In the genomic region with DNA sequence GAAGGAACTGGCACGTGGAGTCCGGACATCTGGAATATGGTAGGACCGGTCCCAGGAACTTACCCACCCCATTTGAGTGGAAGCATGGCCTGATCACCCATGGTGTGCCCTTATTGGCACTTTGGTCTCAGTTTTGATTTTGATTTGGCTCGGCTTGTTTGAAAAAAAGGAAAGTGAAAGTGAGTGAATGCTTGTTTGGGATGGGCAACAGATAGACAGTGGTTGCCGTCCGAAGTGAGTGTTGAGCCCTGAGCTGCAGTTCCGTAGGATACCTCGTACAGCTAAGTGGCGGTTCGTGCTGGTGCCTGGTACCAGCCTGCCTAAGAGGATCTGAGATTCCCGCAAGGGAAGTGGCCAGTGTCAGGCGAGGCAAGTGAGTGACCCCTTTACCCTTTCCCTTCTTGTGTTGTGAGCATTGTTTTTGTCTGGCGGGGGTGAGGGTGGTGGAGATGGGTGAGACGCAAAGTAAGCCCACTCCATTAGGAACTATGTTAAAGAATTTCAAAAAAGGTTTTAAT, we compare ENCODE assay signal across 27 cellular contexts.
"Had no signal": no experiment of that assay in that cellular context is flagged by ENCODE, and none has a peak within 500 bp of the region (broad histone marks: within the 10 kb centered on the region; RNA-seq: fewer than 3 reads in every experiment).

No MANE protein-coding gene starts in this region.

- H3K4me1 Mint-ChIP-seq: activated B cell treated with CpG ODN at 0.5 μM for 24 hours; activated CD4-positive, alpha-beta T cell treated with anti-CD3 and anti-CD28 coated beads, Interleukin-2, amount 10 ng/mL, durations not matched to agents 24 days and 14 days; T-helper 17 cell had no signal

- H3K4me3 ChIP-seq: ascending aorta, body of pancreas, PC-9 had no signal

- H3K27me3 Mint-ChIP-seq: activated B cell treated with CpG ODN at 0.5 μM for 24 hours; activated CD4-positive, alpha-beta T cell treated with anti-CD3 and anti-CD28 coated beads, Interleukin-2, amount 10 ng/mL, durations not matched to agents 24 days and 14 days; activated naive CD8-positive, alpha-beta T cell treated with anti-CD3 and anti-CD28 coated beads, Interleukin-2, amount 50 U/mL, for 24 hours; central memory CD8-positive, alpha-beta T cell; T-helper 17 cell had no signal

- H3K27ac Mint-ChIP-seq: activated B cell treated with CpG ODN at 0.5 μM for 24 hours; activated CD4-positive, alpha-beta T cell treated with anti-CD3 and anti-CD28 coated beads, Interleukin-2, amount 10 ng/mL, durations not matched to agents 24 days and 14 days; activated naive CD4-positive, alpha-beta T cell treated with anti-CD3 and anti-CD28 coated beads, Interleukin-2, amount 50 U/mL, for 72 hours; activated naive CD8-positive, alpha-beta T cell treated with anti-CD3 and anti-CD28 coated beads, Interleukin-2, amount 50 U/mL, for 24 hours; T-helper 17 cell had no signal

- H3K27ac ChIP-seq: ascending aorta, PC-9 had no signal

- H3K27me3 ChIP-seq: ascending aorta, body of pancreas had no signal

- H3K9me3 ChIP-seq: ascending aorta had no signal

- H3K36me3 ChIP-seq: ascending aorta had no signal

- FAIRE-seq: bronchial epithelial cell had no signal

- ATAC-seq: activated naive CD4-positive, alpha-beta T cell treated with anti-CD3 and anti-CD28 coated beads, Interleukin-2, amount 50 U/mL, for 72 hours; activated naive CD8-positive, alpha-beta T cell treated with anti-CD3 and anti-CD28 coated beads, Interleukin-2, amount 50 U/mL, for 24 hours; activated T-cell treated with anti-CD3 and anti-CD28 coated beads, Interleukin-2, amount 50 U/mL, for 4 hours; body of pancreas; T-helper 17 cell had no signal

- H3K4me1 ChIP-seq: ascending aorta had no signal

- DNase-seq: activated B cell treated with CpG ODN at 0.5 μM for 24 hours; activated CD4-positive, alpha-beta T cell treated with anti-CD3 and anti-CD28 coated beads for 1 hour; activated CD4-positive, alpha-beta T cell treated with anti-CD3 and anti-CD28 coated beads, Interleukin-2, amount 10 ng/mL, durations not matched to agents 24 days and 14 days; activated CD4-positive, alpha-beta T cell treated with anti-CD3 and anti-CD28 coated beads, Interleukin-2, amount 50 U/mL, for 48 hours; activated CD8-positive, alpha-beta memory T cell treated with anti-CD3 and anti-CD28 coated beads for 24 hours; activated effector memory CD4-positive, alpha-beta T cell treated with anti-CD3 and anti-CD28 coated beads, Interleukin-2, amount 50 U/mL, for 16 hours; activated naive CD4-positive, alpha-beta T cell treated with Interleukin-2 at 50 U/mL for 16 hours; activated naive CD8-positive, alpha-beta T cell treated with anti-CD3 and anti-CD28 coated beads, Interleukin-2, amount 50 U/mL, for 24 hours; activated T-cell treated with anti-CD3 and anti-CD28 coated beads, Interleukin-2, amount 50 U/mL, for 4 hours; amniotic stem cell; body of pancreas; Karpas-422; MM.1S; NCI-H1092; NCI-H1417 treated with DMSO at 0.1 percent for 48 hours; NCI-H1694; NCI-H2029; NCI-H510A treated with DMSO at 0.1 percent for 48 hours; NCI-H69; PC-9; SHP77 treated with DMSO at 0.1 percent for 48 hours; T-helper 17 cell; T-helper 9 cell had no signal

- H3K4me3 Mint-ChIP-seq: activated B cell treated with CpG ODN at 0.5 μM for 24 hours; activated CD4-positive, alpha-beta T cell treated with anti-CD3 and anti-CD28 coated beads, Interleukin-2, amount 10 ng/mL, durations not matched to agents 24 days and 14 days; activated naive CD8-positive, alpha-beta T cell treated with anti-CD3 and anti-CD28 coated beads, Interleukin-2, amount 50 U/mL, for 24 hours; activated T-cell treated with anti-CD3 and anti-CD28 coated beads, Interleukin-2, amount 50 U/mL, for 4 hours; central memory CD8-positive, alpha-beta T cell; T-helper 17 cell had no signal
